In the genomic region with DNA sequence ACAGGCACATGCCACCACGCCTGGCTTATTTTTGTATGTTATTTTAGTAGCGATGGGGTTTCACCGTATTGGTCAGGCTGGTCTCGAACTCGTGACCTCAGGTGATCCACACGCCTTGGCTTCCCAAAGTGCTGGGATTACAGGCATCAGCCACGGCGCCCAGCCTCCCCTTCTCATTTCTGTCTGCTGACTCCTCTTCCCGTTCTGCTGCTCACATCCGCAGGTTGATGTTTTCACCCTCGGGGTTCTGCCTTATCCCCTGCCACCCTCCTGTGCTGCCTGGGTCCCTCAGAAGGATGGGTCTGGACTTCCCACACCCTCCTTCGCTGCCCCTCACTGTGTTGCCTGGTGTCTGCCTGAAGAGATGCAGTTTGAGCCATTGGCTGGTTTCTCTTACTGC, we compare ENCODE assay signal across 23 cellular contexts. TPM values are rescaled to one million over a fixed set of nuclear protein-coding genes. Genes with fewer than 3 reads are reported as not detected.
DNase-seq lines count a peak whose midpoint lies in the region; TF ChIP-seq lines count a peak whose summit lies in the region.
"Had no signal": no experiment of that assay in that cellular context is flagged by ENCODE, and none has a peak within 500 bp of the region (broad histone marks: within the 10 kb centered on the region; RNA-seq: fewer than 3 reads in every experiment).

No MANE protein-coding gene starts in this region.

- intact Hi-C loops in spleen (cut with DNase I; ENCODE audit: low total_unique reads): no loop called here

- WGBS in spleen, 5 donors: 87 to 92% (median 92%) methylated on average over 12 of the region's 12 CpGs

- peak overlapping the region; percentile 17 for H3K27ac Mint-ChIP-seq in activated naive CD4-positive, alpha-beta T cell treated with anti-CD3 and anti-CD28 coated beads, Interleukin-2, amount 50 U/mL, for 24 hours
- H3K27ac Mint-ChIP-seq in chondrocyte (ENCODE audit: unreplicated experiment) (no peak overlapping the region), nephron (peak overlapping the region in 2 of 3 experiments; percentile 73 to 87)
- H3K27ac Mint-ChIP-seq: CD4-positive, alpha-beta T cell; GM23338; HFFc6 had no signal

- TF ChIP-seq CTCF in chondrocyte (IDR thresholded peaks at IDR 0.05) (no peak), nephron (IDR thresholded peaks at IDR 0.05; ENCODE audit: unreplicated experiment in 3 of 3) (no peak), spleen (IDR thresholded peaks at IDR 0.05 in 8 of 11, conservative IDR thresholded peaks at IDR 0.05 in 3 of 11) (no peak)

- TF ChIP-seq POLR2A in spleen (IDR thresholded peaks at IDR 0.05): no peak

- H3K4me1 Mint-ChIP-seq in activated naive CD4-positive, alpha-beta T cell treated with anti-CD3 and anti-CD28 coated beads, Interleukin-2, amount 50 U/mL, for 24 hours: no peaks in the 10 kb centered on the region
- peaks cover 8% of the 10 kb centered on the region for H3K4me1 Mint-ChIP-seq in chondrocyte (ENCODE audit: low read depth)
- peaks cover 44% of the 10 kb centered on the region for H3K4me1 Mint-ChIP-seq in nephron
- H3K4me1 Mint-ChIP-seq: CD8-positive, alpha-beta memory T cell had no signal

- peaks cover 0 to 38% (median 0%) of the 10 kb centered on the region in 7 donors for H3K27me3 ChIP-seq in spleen (replicated peaks in 1 of 7)
- H3K27me3 ChIP-seq: BE2C; BLaER1 treated with 17β-estradiol and CSF1 and Interleukin-3, amounts not matched to agents 10 nM and 100 nM had no signal

- peaks cover 5% of the 10 kb centered on the region for H3K27me3 Mint-ChIP-seq in activated naive CD4-positive, alpha-beta T cell treated with anti-CD3 and anti-CD28 coated beads, Interleukin-2, amount 50 U/mL, for 24 hours
- H3K27me3 Mint-ChIP-seq in chondrocyte (ENCODE audit: low read depth): peaks cover 28% of the 10 kb centered on the region
- peaks cover 13% of the 10 kb centered on the region for H3K27me3 Mint-ChIP-seq in nephron (ENCODE audit: low read depth)

- H3K4me3 ChIP-seq in spleen: no peak overlapping the region
- H3K4me3 ChIP-seq: BLaER1 treated with 17β-estradiol and CSF1 and Interleukin-3, amounts not matched to agents 10 nM and 100 nM; GM23338; HAP-1 had no signal

- no peak overlapping the region for H3K27ac ChIP-seq in spleen
- H3K27ac ChIP-seq: 22Rv1; BLaER1 treated with 17β-estradiol and CSF1 and Interleukin-3, amounts not matched to agents 10 nM and 100 nM had no signal

- no peaks in the 10 kb centered on the region for H3K36me3 ChIP-seq in spleen
- H3K36me3 ChIP-seq: BE2C; BLaER1 treated with 17β-estradiol and CSF1 and Interleukin-3, amounts not matched to agents 10 nM and 100 nM; HAP-1 had no signal

- DNase-seq in activated naive CD4-positive, alpha-beta T cell treated with Interleukin-2 at 50 U/mL for 16 hours: no peak
- DNase-seq in chondrocyte (ENCODE audit: low spot score) (peak; percentile 58), spleen (peak; percentile 47), SHP77 (lab: John Stamatoyannopoulos, UW) (no peak), cerebellar cortex (ENCODE audit: low spot score) (no peak), NK-92 (lab: John Stamatoyannopoulos, UW; ENCODE audit: unreplicated experiment) (no peak)
- DNase-seq: ACHN; AML-193; BE2C; CD4-positive, alpha-beta T cell; CD8-positive, alpha-beta memory T cell; DMS 273 treated with DMSO at 0.1 percent for 48 hours; DMS79; EL; GDM1; HFFc6 had no signal

- H3K9me3 Mint-ChIP-seq in activated naive CD4-positive, alpha-beta T cell treated with anti-CD3 and anti-CD28 coated beads, Interleukin-2, amount 50 U/mL, for 24 hours: no peaks in the 10 kb centered on the region
- H3K9me3 Mint-ChIP-seq in chondrocyte (ENCODE audit: low read depth): no peaks in the 10 kb centered on the region
- H3K9me3 Mint-ChIP-seq in nephron: no peaks in the 10 kb centered on the region
- H3K9me3 Mint-ChIP-seq: CD14-positive monocyte; CD4-positive, alpha-beta T cell; CD8-positive, alpha-beta memory T cell; GM23338; HFFc6 had no signal

- H3K4me1 ChIP-seq in spleen: peaks cover 0 to 4% (median 0%) of the 10 kb centered on the region in 6 donors
- H3K4me1 ChIP-seq: HAP-1 had no signal

- H3K4me3 Mint-ChIP-seq in activated naive CD4-positive, alpha-beta T cell treated with anti-CD3 and anti-CD28 coated beads, Interleukin-2, amount 50 U/mL, for 24 hours: no peak overlapping the region
- H3K4me3 Mint-ChIP-seq in chondrocyte (ENCODE audit: unreplicated experiment) (no peak overlapping the region), nephron (no peak overlapping the region)
- H3K4me3 Mint-ChIP-seq: CD14-positive monocyte; CD4-positive, alpha-beta T cell; CD8-positive, alpha-beta memory T cell; GM23338; HFFc6 had no signal

- no peaks in the 10 kb centered on the region for H3K36me3 Mint-ChIP-seq in activated naive CD4-positive, alpha-beta T cell treated with anti-CD3 and anti-CD28 coated beads, Interleukin-2, amount 50 U/mL, for 24 hours
- H3K36me3 Mint-ChIP-seq in chondrocyte (ENCODE audit: low read depth) (no peaks in the 10 kb centered on the region), nephron (ENCODE audit: low read depth) (no peaks in the 10 kb centered on the region)
- H3K36me3 Mint-ChIP-seq: CD14-positive monocyte; CD8-positive, alpha-beta memory T cell had no signal

- H3K9me3 ChIP-seq in spleen: no peaks in the 10 kb centered on the region
- H3K9me3 ChIP-seq: BE2C; BLaER1 treated with 17β-estradiol and CSF1 and Interleukin-3, amounts not matched to agents 10 nM and 100 nM; HAP-1 had no signal

RNA-seq across cellular contexts. Expression of gene VSIG10L2, which starts 19.2 kb away (rescaled TPM):
- total RNA-seq in chondrocyte (not detected in 3 replicates), spleen (1 to 10 TPM in 6 of 7 donors, not detected in 1; 1.8 to 7.1 (median 3.0) TPM)
- 1 to 10 TPM; 1.2 to 3.6 (median 3.1) TPM for polyA plus RNA-seq in spleen
- total RNA-seq: CD4-positive, alpha-beta T cell; CD8-positive, alpha-beta memory T cell; GM23338; HFFc6 had no signal
- polyA plus RNA-seq: CD14-positive monocyte; CD8-positive, alpha-beta memory T cell had no signal

RNA-seq across cellular contexts. Expression of gene DDX25, which starts 22.4 kb away (rescaled TPM):
- total RNA-seq in chondrocyte: not detected in 3 replicates
- total RNA-seq in spleen: 1 to 10 TPM in 2 of 7 donors, under 1 TPM in 3, not detected in 2; 0.33 to 1.8 (median 0.85) TPM
- polyA plus RNA-seq in spleen: under 1 TPM; 0.11 to 0.24 (median 0.22) TPM
- total RNA-seq: CD4-positive, alpha-beta T cell; HFFc6 had no signal
- polyA plus RNA-seq: CD14-positive monocyte; CD8-positive, alpha-beta memory T cell had no signal

RNA-seq across cellular contexts. Expression of gene PUS3, which starts 23.7 kb away (rescaled TPM):
- total RNA-seq in chondrocyte: 7.7 to 10.0 TPM (median 8.4 TPM) in 3 replicates
- 10 to 100 TPM in 5 of 7 donors, 1 to 10 TPM in 2; 7.7 to 12.7 (median 11.9) TPM for total RNA-seq in spleen
- 10 to 100 TPM in 2 of 3 donors, 1 to 10 TPM in 1; 8.9 to 11.4 (median 10.8) TPM for polyA plus RNA-seq in spleen

RNA-seq across cellular contexts. Expression of gene HYLS1, which starts 39.2 kb away (rescaled TPM):
- 4.3 to 4.7 TPM (median 4.5 TPM) in 3 replicates for total RNA-seq in chondrocyte
- 1 to 10 TPM; 3.0 to 7.7 (median 4.4) TPM for total RNA-seq in spleen
- 1 to 10 TPM; 4.0 to 4.6 (median 4.2) TPM for polyA plus RNA-seq in spleen

Comparison
In these comparisons a context has a peak if more than half of its experiments do, and no peak if none do; other contexts are left out.
1. DNase-seq: peak in chondrocyte (single experiment) and spleen (single experiment); none in activated naive CD4-positive, alpha-beta T cell treated with Interleukin-2 at 50 U/mL for 16 hours (single experiment), SHP77 (0 of 2), cerebellar cortex (single experiment) and NK-92 (single experiment).